In genomic region chr10:24597961-24598360, GRCh38 we compare ENCODE assay signal across 32 cellular contexts.
"Had no signal": no experiment of that assay in that cellular context is flagged by ENCODE, and none has a peak within 500 bp of the region (broad histone marks: within the 10 kb centered on the region; RNA-seq: fewer than 3 reads in every experiment).

No MANE protein-coding gene starts in this region.

- H3K4me3 ChIP-seq: ascending aorta, coronary artery, esophagus muscularis mucosa, gastrocnemius medialis, heart right ventricle had no signal

- H3K4me1 Mint-ChIP-seq: central memory CD8-positive, alpha-beta T cell had no signal

- ATAC-seq: activated naive CD4-positive, alpha-beta T cell treated with anti-CD3 and anti-CD28 coated beads, Interleukin-2, amount 50 U/mL, for 72 hours; activated T-cell treated with anti-CD3 and anti-CD28 coated beads, Interleukin-2, amount 50 U/mL, for 72 hours; effector memory CD8-positive, alpha-beta T cell; foreskin keratinocyte; gastrocnemius medialis; heart right ventricle; T-helper 17 cell had no signal

- H3K27me3 ChIP-seq: ascending aorta, brain microvascular endothelial cell, esophagus muscularis mucosa, foreskin keratinocyte, gastrocnemius medialis, heart right ventricle had no signal

- H3K9me3 ChIP-seq: ascending aorta, esophagus muscularis mucosa, gastrocnemius medialis, heart right ventricle had no signal

- DNase-seq: activated CD4-positive, alpha-beta memory T cell treated with anti-CD3 and anti-CD28 coated beads, Interleukin-2, amount 10 ng/mL, durations not matched to agents 7 days and 5 days; activated CD4-positive, alpha-beta T cell treated with anti-CD3 and anti-CD28 coated beads for 4 hours; activated CD4-positive, alpha-beta T cell treated with anti-CD3 and anti-CD28 coated beads, Interleukin-2, amount 10 ng/mL, durations not matched to agents 7 days and 5 days; activated CD4-positive, alpha-beta T cell treated with anti-CD3 and anti-CD28 coated beads, Interleukin-2, amount 50 U/mL, for 4 hours; activated CD4-positive, CD25-positive, alpha-beta regulatory T cell; activated CD4-positive, CD25-positive, alpha-beta regulatory T cell treated with anti-CD3 and anti-CD28 coated beads, Interleukin-2, amount 50 U/mL, for 72 hours; activated CD8-positive, alpha-beta memory T cell treated with anti-CD3 and anti-CD28 coated beads, Interleukin-2, amount 50 U/mL, for 48 hours; activated gamma-delta T cell; activated naive CD4-positive, alpha-beta T cell; activated naive CD4-positive, alpha-beta T cell treated with anti-CD3 and anti-CD28 coated beads, Interleukin-2, amount 10 ng/mL, durations not matched to agents 7 days and 5 days; activated naive CD8-positive, alpha-beta T cell treated with anti-CD3 and anti-CD28 coated beads, Interleukin-2, amount 10 ng/mL, durations not matched to agents 7 days and 5 days; activated T-cell treated with anti-CD3 and anti-CD28 coated beads for 4 hours; activated T-cell treated with anti-CD3 and anti-CD28 coated beads, Interleukin-2, amount 50 U/mL, for 24 hours; activated T-cell treated with anti-CD3 and anti-CD28 coated beads, Interleukin-2, amount 50 U/mL, for 72 hours; brain microvascular endothelial cell; effector CD4-positive, alpha-beta T cell; effector memory CD8-positive, alpha-beta T cell; erythroblast; foreskin keratinocyte; gastrocnemius medialis; heart right ventricle; T-helper 1 cell; T-helper 17 cell; T1000 had no signal

- H3K27ac Mint-ChIP-seq: activated CD4-positive, alpha-beta memory T cell treated with anti-CD3 and anti-CD28 coated beads, Interleukin-2, amount 10 ng/mL, durations not matched to agents 7 days and 5 days; activated CD4-positive, alpha-beta T cell treated with anti-CD3 and anti-CD28 coated beads, Interleukin-2, amount 10 ng/mL, durations not matched to agents 7 days and 5 days; activated naive CD4-positive, alpha-beta T cell treated with anti-CD3 and anti-CD28 coated beads, Interleukin-2, amount 10 ng/mL, durations not matched to agents 7 days and 5 days; activated naive CD4-positive, alpha-beta T cell treated with anti-CD3 and anti-CD28 coated beads, Interleukin-2, amount 50 U/mL, for 72 hours; activated naive CD8-positive, alpha-beta T cell treated with anti-CD3 and anti-CD28 coated beads, Interleukin-2, amount 10 ng/mL, durations not matched to agents 7 days and 5 days; activated T-cell treated with anti-CD3 and anti-CD28 coated beads, Interleukin-2, amount 50 U/mL, for 24 hours; activated T-cell treated with anti-CD3 and anti-CD28 coated beads, Interleukin-2, amount 50 U/mL, for 72 hours; dendritic cell treated with granulocyte-macrophage colony-stimulating factor and Interleukin-4, amounts not matched to agents 40 ng/mL and 50 ng/mL, for 4 days; effector memory CD8-positive, alpha-beta T cell; T-helper 17 cell; T-helper 2 cell treated with Interferon-gamma antibody and Interleukin-4, amounts not matched to agents 5 μg/mL and 100 μg/mL, for 36 hours had no signal

- H3K27me3 Mint-ChIP-seq: activated CD4-positive, alpha-beta memory T cell treated with anti-CD3 and anti-CD28 coated beads, Interleukin-2, amount 10 ng/mL, durations not matched to agents 7 days and 5 days; activated CD4-positive, alpha-beta T cell treated with anti-CD3 and anti-CD28 coated beads, Interleukin-2, amount 10 ng/mL, durations not matched to agents 7 days and 5 days; activated naive CD4-positive, alpha-beta T cell treated with anti-CD3 and anti-CD28 coated beads, Interleukin-2, amount 10 ng/mL, durations not matched to agents 7 days and 5 days; activated naive CD8-positive, alpha-beta T cell treated with anti-CD3 and anti-CD28 coated beads, Interleukin-2, amount 10 ng/mL, durations not matched to agents 7 days and 5 days; activated T-cell treated with anti-CD3 and anti-CD28 coated beads, Interleukin-2, amount 50 U/mL, for 24 hours; central memory CD8-positive, alpha-beta T cell; dendritic cell treated with granulocyte-macrophage colony-stimulating factor and Interleukin-4, amounts not matched to agents 40 ng/mL and 50 ng/mL, for 4 days; effector memory CD8-positive, alpha-beta T cell; T-helper 17 cell had no signal

- H3K27ac ChIP-seq: ascending aorta, brain microvascular endothelial cell, coronary artery, esophagus muscularis mucosa, foreskin keratinocyte, gastrocnemius medialis, heart right ventricle had no signal

- H3K4me1 ChIP-seq: ascending aorta, esophagus muscularis mucosa, gastrocnemius medialis had no signal

- FAIRE-seq: bronchial epithelial cell had no signal

- H3K9me3 Mint-ChIP-seq: activated CD4-positive, alpha-beta memory T cell treated with anti-CD3 and anti-CD28 coated beads, Interleukin-2, amount 10 ng/mL, durations not matched to agents 7 days and 5 days; activated CD4-positive, alpha-beta T cell treated with anti-CD3 and anti-CD28 coated beads, Interleukin-2, amount 10 ng/mL, durations not matched to agents 7 days and 5 days; activated naive CD4-positive, alpha-beta T cell treated with anti-CD3 and anti-CD28 coated beads, Interleukin-2, amount 10 ng/mL, durations not matched to agents 7 days and 5 days; activated naive CD8-positive, alpha-beta T cell treated with anti-CD3 and anti-CD28 coated beads, Interleukin-2, amount 10 ng/mL, durations not matched to agents 7 days and 5 days; activated T-cell treated with anti-CD3 and anti-CD28 coated beads, Interleukin-2, amount 50 U/mL, for 24 hours; activated T-cell treated with anti-CD3 and anti-CD28 coated beads, Interleukin-2, amount 50 U/mL, for 72 hours; central memory CD8-positive, alpha-beta T cell; dendritic cell treated with granulocyte-macrophage colony-stimulating factor and Interleukin-4, amounts not matched to agents 40 ng/mL and 50 ng/mL, for 4 days; effector memory CD8-positive, alpha-beta T cell; T-helper 2 cell treated with Interferon-gamma antibody and Interleukin-4, amounts not matched to agents 5 μg/mL and 100 μg/mL, for 36 hours had no signal

- H3K4me3 Mint-ChIP-seq: activated CD4-positive, alpha-beta memory T cell treated with anti-CD3 and anti-CD28 coated beads, Interleukin-2, amount 10 ng/mL, durations not matched to agents 7 days and 5 days; activated CD4-positive, alpha-beta T cell treated with anti-CD3 and anti-CD28 coated beads, Interleukin-2, amount 10 ng/mL, durations not matched to agents 7 days and 5 days; activated naive CD4-positive, alpha-beta T cell treated with anti-CD3 and anti-CD28 coated beads, Interleukin-2, amount 10 ng/mL, durations not matched to agents 7 days and 5 days; activated naive CD8-positive, alpha-beta T cell treated with anti-CD3 and anti-CD28 coated beads, Interleukin-2, amount 10 ng/mL, durations not matched to agents 7 days and 5 days; activated T-cell treated with anti-CD3 and anti-CD28 coated beads, Interleukin-2, amount 50 U/mL, for 24 hours; activated T-cell treated with anti-CD3 and anti-CD28 coated beads, Interleukin-2, amount 50 U/mL, for 72 hours; central memory CD8-positive, alpha-beta T cell; dendritic cell treated with granulocyte-macrophage colony-stimulating factor and Interleukin-4, amounts not matched to agents 40 ng/mL and 50 ng/mL, for 4 days; effector memory CD8-positive, alpha-beta T cell; T-helper 17 cell; T-helper 2 cell treated with Interferon-gamma antibody and Interleukin-4, amounts not matched to agents 5 μg/mL and 100 μg/mL, for 36 hours had no signal
